8 cellular contexts compared by ENCODE assay signal in the genomic region with DNA sequence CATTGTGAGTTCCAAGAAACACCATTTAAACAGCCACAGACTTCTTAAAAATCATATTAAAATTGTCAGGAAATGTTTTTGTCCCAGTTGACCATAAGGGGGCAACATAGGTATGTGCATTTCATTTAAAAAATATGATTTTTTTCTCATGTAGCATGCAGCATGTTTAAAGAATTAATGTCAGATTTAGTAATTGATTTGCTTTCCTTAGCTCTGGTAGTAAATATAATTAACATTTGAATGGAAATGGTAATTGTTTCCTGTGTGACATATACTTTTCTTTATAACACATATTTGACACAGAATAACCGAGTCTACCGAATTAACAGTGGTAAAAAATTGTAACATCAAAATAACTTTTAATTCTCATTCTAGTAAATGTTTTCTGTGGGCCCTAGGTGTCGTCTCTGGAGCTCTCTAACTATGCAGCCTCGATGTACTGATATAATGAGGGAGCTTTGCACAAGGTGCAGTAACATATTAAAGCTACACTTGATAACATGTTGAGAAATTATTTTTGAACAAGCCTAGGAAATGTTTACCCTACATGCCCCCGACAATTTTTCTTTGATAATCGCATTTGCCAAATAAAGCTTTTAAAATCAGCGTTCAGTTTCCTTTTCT. TPM values are rescaled to one million over a fixed set of nuclear protein-coding genes. Genes with fewer than 3 reads are reported as not detected.
DNase-seq lines count a peak whose midpoint lies in the region; ATAC-seq, FAIRE-seq and TF ChIP-seq lines count a peak whose summit lies in the region.

No MANE protein-coding gene starts in this region.

- no peaks in the 10 kb centered on the region for H3K27me3 Mint-ChIP-seq in activated B cell treated with CpG ODN at 0.5 μM for 24 hours

- peak overlapping the region; percentile 80 for H3K27ac Mint-ChIP-seq in activated B cell treated with CpG ODN at 0.5 μM for 24 hours
- H3K27ac Mint-ChIP-seq in activated naive CD4-positive, alpha-beta T cell treated with anti-CD3 and anti-CD28 coated beads, Interleukin-2, amount 50 U/mL, for 72 hours, result no peak overlapping the region

- no peak overlapping the region for H3K9ac ChIP-seq in kidney (ENCODE audit: low read length in 2 of 2)

- ATAC-seq in activated B cell treated with CpG ODN at 0.5 μM for 24 hours (ENCODE audit: low read depth) (peak; percentile 24), GM19395 (IDR thresholded peaks at IDR 0.05; ENCODE audit: unreplicated experiment) (no peak)
- no peak for ATAC-seq in activated naive CD4-positive, alpha-beta T cell treated with anti-CD3 and anti-CD28 coated beads, Interleukin-2, amount 50 U/mL, for 72 hours

- no peaks in the 10 kb centered on the region for H3K9me3 Mint-ChIP-seq in activated B cell treated with CpG ODN at 0.5 μM for 24 hours
- no peaks in the 10 kb centered on the region for H3K9me3 Mint-ChIP-seq in activated naive CD4-positive, alpha-beta T cell treated with anti-CD3 and anti-CD28 coated beads, Interleukin-2, amount 50 U/mL, for 72 hours

- H3K4me3 ChIP-seq in AG04449 (ENCODE audit: low read depth, low read length) (no peak overlapping the region), kidney (ENCODE audit: low read length in 2 of 2) (no peak overlapping the region)

- H3K4me3 Mint-ChIP-seq in activated B cell treated with CpG ODN at 0.5 μM for 24 hours, result no peak overlapping the region

- intact Hi-C loops in activated B cell treated with CpG ODN at 0.5 μM for 24 hours (cut with micrococcal nuclease) (loop anchor here (1.0 to 5.0 kb wide), 3 partner anchors 36 to 411 kb away; no protein-coding TSS in a partner anchor), kidney (cut with DNase I) (no loop called here)

- DNase-seq in AG04449 (ENCODE audit: low read depth, low spot score) (no peak), GM19239 (ENCODE audit: insufficient read length, low spot score) (no peak), activated B cell treated with CpG ODN at 0.5 μM for 24 hours (no peak), kidney (no peak), pons (ENCODE audit: low spot score) (no peak)
- no peak for DNase-seq in activated CD8-positive, alpha-beta memory T cell treated with anti-CD3 and anti-CD28 coated beads, Interleukin-2, amount 50 U/mL, for 4 hours
- no peak for DNase-seq in activated naive CD4-positive, alpha-beta T cell treated with anti-CD3 and anti-CD28 coated beads, Interleukin-2, amount 50 U/mL, for 72 hours (ENCODE audit: low spot score in 2 of 2)

- no peaks in the 10 kb centered on the region for H3K9me3 ChIP-seq in kidney (ENCODE audit: control insufficient read depth in 1 of 2, low read length in 2 of 2)

- POLR2A ChIA-PET in AG04449 (lab: Yijun Ruan, JAX) (interaction anchor here (2.9 kb wide), 1 partner anchor 36 kb away, joined by 11 read pairs; a partner anchor contains a TSS), activated B cell treated with CpG ODN at 0.5 μM for 24 hours (lab: Charles Lee) (interaction anchor here (0.6 to 1.9 kb wide), 14 partner anchors 13 to 415 kb away, joined by 3 to 37 read pairs (median 4); a partner anchor contains a TSS)

- TF ChIP-seq CTCF in AG04449 (IDR thresholded peaks at IDR 0.05; ENCODE audit: insufficient read depth, low read length, missing control alignments) (peak; percentile 26), activated B cell treated with CpG ODN at 0.5 μM for 24 hours (IDR thresholded peaks at IDR 0.05) (peak; percentile 37), kidney (IDR thresholded peaks at IDR 0.05; ENCODE audit: borderline replicate concordance, extremely low read depth, insufficient read depth) (peak; percentile 57)

- H3K4me1 Mint-ChIP-seq in activated B cell treated with CpG ODN at 0.5 μM for 24 hours, result peaks cover 76% of the 10 kb centered on the region

- peaks cover 0 to 2% of the 10 kb centered on the region in 2 donors for H3K4me1 ChIP-seq in kidney (ENCODE audit: control insufficient read depth in 1 of 2, insufficient read depth in 1 of 2, low read depth in 1 of 2, low read length in 2 of 2)

- no peaks in the 10 kb centered on the region for H3K36me3 ChIP-seq in kidney (ENCODE audit: control insufficient read depth in 1 of 2, insufficient read depth in 2 of 2, low read length in 2 of 2)

- FAIRE-seq in GM19239 (lab: Jason Lieb, UNC) (peak; percentile 76), kidney (lab: Jason Lieb, UNC) (peak; percentile 94)

- CTCF ChIA-PET in AG04449 (lab: Yijun Ruan, JAX) (interaction anchor here (0.8 to 27.9 kb wide), 32 partner anchors 9 to 726 kb away, joined by 3 to 1077 read pairs (median 4); no protein-coding TSS in a partner anchor), activated B cell treated with CpG ODN at 0.5 μM for 24 hours (lab: Charles Lee) (interaction anchor here (0.7 to 17.3 kb wide), 31 partner anchors 9 to 723 kb away, joined by 3 to 847 read pairs (median 5); a partner anchor contains a TSS)

- H3K27ac ChIP-seq in kidney (ENCODE audit: low read depth in 2 of 2, low read length in 2 of 2), result no peak overlapping the region

- peaks cover 2% of the 10 kb centered on the region for H3K36me3 Mint-ChIP-seq in activated B cell treated with CpG ODN at 0.5 μM for 24 hours (ENCODE audit: low read depth)
- H3K36me3 Mint-ChIP-seq in activated naive CD4-positive, alpha-beta T cell treated with anti-CD3 and anti-CD28 coated beads, Interleukin-2, amount 50 U/mL, for 72 hours, result peaks cover 0 to 29% of the 10 kb centered on the region in 2 donors

RNA-seq across cellular contexts. Expression of a gene that starts 34.9 kb away (rescaled TPM):
- total RNA-seq in activated B cell treated with CpG ODN at 0.5 μM for 24 hours (15.8 and 16.0 TPM in 2 replicates), kidney (13.3 TPM)
- 4.9 TPM for polyA plus RNA-seq in kidney (ENCODE audit: insufficient read depth, low read depth, low replicate concordance)
- total RNA-seq in activated naive CD4-positive, alpha-beta T cell treated with anti-CD3 and anti-CD28 coated beads, Interleukin-2, amount 50 U/mL, for 72 hours, result 10 to 100 TPM; 17.3 to 21.4 TPM

RNA-seq across cellular contexts. Expression of a gene that starts 35.4 kb away (rescaled TPM):
- total RNA-seq in activated B cell treated with CpG ODN at 0.5 μM for 24 hours (391 and 421 TPM in 2 replicates), kidney (196 TPM)
- 6.7 TPM for polyA plus RNA-seq in kidney (ENCODE audit: insufficient read depth, low read depth, low replicate concordance)
- 10 to 100 TPM; 57.3 to 62.6 TPM for total RNA-seq in activated naive CD4-positive, alpha-beta T cell treated with anti-CD3 and anti-CD28 coated beads, Interleukin-2, amount 50 U/mL, for 72 hours
